16 cellular contexts compared by ENCODE assay signal in genomic region chr15:60381148-60381788, GRCh38. TPM values are rescaled to one million over a fixed set of nuclear protein-coding genes. Genes with fewer than 3 reads are reported as not detected.
A peak's percentile ranks its signal among the peaks of the same experiment; 100 is the strongest.
DNase-seq lines count a peak whose midpoint lies in the region; ATAC-seq, FAIRE-seq and TF ChIP-seq lines count a peak whose summit lies in the region.
"Had no signal": no experiment of that assay in that cellular context is flagged by ENCODE, and none has a peak within 500 bp of the region (broad histone marks: within the 10 kb centered on the region; RNA-seq: fewer than 3 reads in every experiment).

No MANE protein-coding gene starts in this region.

- CTCF ChIA-PET in HepG2 (lab: Yijun Ruan, JAX; ENCODE audit: low intra/inter-chr PET ratio, low total read pairs) (no interaction called here), mammary epithelial cell (lab: Charles Lee; ENCODE audit: low non-redundant PET) (no interaction called here)

- H3K4me3 ChIP-seq in HepG2 (replicated peaks in 1 of 3; ENCODE audit: insufficient read depth in 1 of 3, low read depth in 2 of 3, low read length in 3 of 3): no peak overlapping the region
- no peak overlapping the region for H3K4me3 ChIP-seq in right lobe of liver
- H3K4me3 ChIP-seq in mammary epithelial cell (replicated peaks in 1 of 3; ENCODE audit: insufficient read depth in 1 of 3, low read depth in 2 of 3, low read length in 3 of 3): no peak overlapping the region
- H3K4me3 ChIP-seq in mesodermal cell (ENCODE audit: extremely low read depth, insufficient read depth, low read length, poor library complexity, severe bottlenecking): no peak overlapping the region

- H3K9me3 Mint-ChIP-seq in natural killer cell: no peaks in the 10 kb centered on the region
- H3K9me3 Mint-ChIP-seq: activated T-helper 17 cell treated with anti-CD3 and anti-CD28 coated beads, Interleukin-2, amount 50 U/mL, for 72 hours had no signal

- dilution Hi-C loops in mammary epithelial cell (cut with HindIII; ENCODE audit: low sequenced_read_pairs): no loop called here

- TF ChIP-seq RAD21 in HepG2 (CRISPR knock-in tag; IDR thresholded peaks at IDR 0.05): no peak

- no peak for FAIRE-seq in HepG2 (lab: Jason Lieb, UNC)

- intact Hi-C loops in HepG2 (cut with micrococcal nuclease; ENCODE audit: unreplicated experiment) (no loop called here), right lobe of liver (cut with DNase I) (no loop called here), mammary epithelial cell (cut with micrococcal nuclease) (no loop called here), natural killer cell (cut with micrococcal nuclease) (no loop called here)

- WGBS in HepG2 (ENCODE audit: low lambda C conversion rate): 97% methylated on average over 8 of the region's 8 CpGs
- WGBS in right lobe of liver (ENCODE audit: insufficient coverage, low coverage, low lambda C conversion rate, missing lambda C conversion rate): 82% methylated on average over 6 of the region's 8 CpGs
- WGBS in mammary epithelial cell (ENCODE audit: low coverage, missing lambda C conversion rate): 77% methylated on average over 8 of the region's 8 CpGs
- 93% methylated on average over 5 to 6 of the region's 8 CpGs for WGBS in mesodermal cell (ENCODE audit: insufficient coverage in 2 of 2), 2 experiments

- TF ChIP-seq EP300 in HepG2 (IDR thresholded peaks at IDR 0.05; ENCODE audit: low read depth in 2 of 2, low read length in 2 of 2): no peak
- TF ChIP-seq EP300 in HepG2 (CRISPR knock-in tag; IDR thresholded peaks at IDR 0.05; ENCODE audit: borderline replicate concordance): no peak

- TF ChIP-seq POLR2A in HepG2 (IDR thresholded peaks at IDR 0.05; ENCODE audit: insufficient read depth in 1 of 2, low read depth in 2 of 2, low read length in 2 of 2) (no peak), right lobe of liver (IDR thresholded peaks at IDR 0.05) (no peak)

- no peak overlapping the region for H3K9ac ChIP-seq in HepG2 (ENCODE audit: insufficient read depth, low read depth, low read length)
- no peak overlapping the region for H3K9ac ChIP-seq in mammary epithelial cell (ENCODE audit: insufficient read depth, low read length)

- H3K36me3 Mint-ChIP-seq in natural killer cell: peaks cover 6% of the 10 kb centered on the region

- H3K79me2 ChIP-seq in HepG2 (ENCODE audit: insufficient read depth, low read length) (peaks cover 35% of the 10 kb centered on the region), mammary epithelial cell (ENCODE audit: insufficient read depth, low read length) (peaks cover 92% of the 10 kb centered on the region)

- no peaks in the 10 kb centered on the region for H3K27me3 ChIP-seq in HepG2 (ENCODE audit: control insufficient read depth in 1 of 2, insufficient read depth in 2 of 2, low read length in 2 of 2)
- no peaks in the 10 kb centered on the region for H3K27me3 ChIP-seq in right lobe of liver
- no peaks in the 10 kb centered on the region for H3K27me3 ChIP-seq in mammary epithelial cell (ENCODE audit: insufficient read depth, low read length)

- H3K27me3 Mint-ChIP-seq in natural killer cell (ENCODE audit: low read depth in 2 of 2): no peaks in the 10 kb centered on the region
- H3K27me3 Mint-ChIP-seq: activated T-helper 17 cell treated with anti-CD3 and anti-CD28 coated beads, Interleukin-2, amount 50 U/mL, for 72 hours had no signal

- H4K20me1 ChIP-seq in HepG2 (ENCODE audit: insufficient read depth, low read length) (no peaks in the 10 kb centered on the region), mammary epithelial cell (ENCODE audit: insufficient read depth, low read length) (peaks cover 39% of the 10 kb centered on the region)

- DNase-seq in HepG2 (ENCODE audit: low spot score): no peak
- no peak for DNase-seq in right lobe of liver
- DNase-seq in mammary epithelial cell: no peak
- no peak for DNase-seq in natural killer cell
- no peak for DNase-seq in activated T-cell treated with anti-CD3 and anti-CD28 coated beads, Interleukin-2, amount 50 U/mL, for 48 hours
- DNase-seq: activated CD4-positive, alpha-beta T cell treated with anti-CD3 and anti-CD28 coated beads for 4 hours; DMS153; left ventricle myocardium superior; NK-92 treated with Interleukin-12 subunit alpha and Interleukin-12 subunit beta, amount 100 ng/mL, for 24 hours; SW 1271 had no signal

- no peak overlapping the region for H3K4me3 Mint-ChIP-seq in natural killer cell
- H3K4me3 Mint-ChIP-seq: activated T-helper 17 cell treated with anti-CD3 and anti-CD28 coated beads, Interleukin-2, amount 50 U/mL, for 72 hours; brain had no signal

- H3K27ac Mint-ChIP-seq in natural killer cell: no peak overlapping the region
- H3K27ac Mint-ChIP-seq: activated T-helper 17 cell treated with anti-CD3 and anti-CD28 coated beads, Interleukin-2, amount 50 U/mL, for 72 hours had no signal

- ATAC-seq in HepG2 (no peak), right lobe of liver (no peak), HG03432 (IDR thresholded peaks at IDR 0.05; ENCODE audit: unreplicated experiment) (no peak), natural killer cell (no peak), GM19463 (IDR thresholded peaks at IDR 0.05; ENCODE audit: unreplicated experiment) (no peak)
- ATAC-seq: activated T-helper 17 cell treated with anti-CD3 and anti-CD28 coated beads, Interleukin-2, amount 50 U/mL, for 72 hours; left ventricle myocardium superior had no signal

- in situ Hi-C loops in HepG2 (cut with HindIII; ENCODE audit: extremely low pct_ligation_motif_present, low pct_unique_long_range_greater_than_20kb) (no loop called here), mammary epithelial cell (cut with MboI; ENCODE audit: low sequenced_read_pairs in 2 of 2) (no loop called here)

- H3K36me3 ChIP-seq in HepG2 (replicated peaks in 1 of 2; ENCODE audit: control insufficient read depth in 1 of 2, insufficient read depth in 2 of 2, low read length in 2 of 2): peaks cover 9 to 53% of the 10 kb centered on the region in 2 experiments
- peaks cover 0 to 26% (median 6%) of the 10 kb centered on the region in 4 donors for H3K36me3 ChIP-seq in right lobe of liver
- peaks cover 73% of the 10 kb centered on the region for H3K36me3 ChIP-seq in mammary epithelial cell (ENCODE audit: insufficient read depth, low read length)
- peaks cover 95% of the 10 kb centered on the region for H3K36me3 ChIP-seq in mesodermal cell (ENCODE audit: control insufficient read depth, insufficient read depth, low read length)
- H3K36me3 ChIP-seq: neutrophil had no signal

- H3K9me3 ChIP-seq in HepG2 (ENCODE audit: low read length) (no peaks in the 10 kb centered on the region), right lobe of liver (no peaks in the 10 kb centered on the region), mammary epithelial cell (replicated peaks; ENCODE audit: insufficient read depth, low read length) (no peaks in the 10 kb centered on the region), mesodermal cell (ENCODE audit: control insufficient read depth, low read length) (no peaks in the 10 kb centered on the region)
- H3K9me3 ChIP-seq: neutrophil had no signal

- no peak for TF ChIP-seq CTCF in HepG2 (CRISPR knock-in tag; IDR thresholded peaks at IDR 0.05)
- TF ChIP-seq CTCF in right lobe of liver (IDR thresholded peaks at IDR 0.05): no peak
- no peak for TF ChIP-seq CTCF in mammary epithelial cell (conservative IDR thresholded peaks at IDR 0.05 in 1 of 2, IDR thresholded peaks at IDR 0.05 in 1 of 2; ENCODE audit: extremely low read depth in 1 of 2, insufficient read depth in 1 of 2, low read depth in 1 of 2, low read length in 2 of 2)
- no peak for TF ChIP-seq CTCF in natural killer cell (IDR thresholded peaks at IDR 0.05)

- H3K4me1 ChIP-seq in HepG2 (ENCODE audit: insufficient read depth, low read length) (peaks cover 70% of the 10 kb centered on the region), right lobe of liver (no peaks in the 10 kb centered on the region), mammary epithelial cell (ENCODE audit: insufficient read depth, low read length) (peaks cover 88% of the 10 kb centered on the region), mesodermal cell (ENCODE audit: control insufficient read depth, insufficient read depth, low read length, poor library complexity, severe bottlenecking) (peaks cover 54% of the 10 kb centered on the region)

- BruUV-seq in HepG2 (replicated peaks; lab: Mats Ljungman, UMichigan) (no TSS peak), mammary epithelial cell (replicated peaks; lab: Mats Ljungman, UMichigan) (no TSS peak)

- POLR2A ChIA-PET in HepG2 (lab: Yijun Ruan, JAX): interaction anchor here (1.0 to 3.1 kb wide), 2 partner anchors 12 to 18 kb away, joined by 4 to 13 read pairs; no protein-coding TSS in a partner anchor

- H3K27ac ChIP-seq in HepG2 (ENCODE audit: extremely low read length, insufficient read depth, low read length) (peak overlapping the region; percentile 98), right lobe of liver (no peak overlapping the region), mammary epithelial cell (ENCODE audit: insufficient read depth, low read depth, low read length) (peak overlapping the region; percentile 94), mesodermal cell (ENCODE audit: low read depth, low read length, severe bottlenecking) (peak overlapping the region; percentile 73)
- H3K27ac ChIP-seq: neutrophil had no signal

- H3K4me1 Mint-ChIP-seq in natural killer cell: peaks cover 8 to 23% of the 10 kb centered on the region in 2 donors
- H3K4me1 Mint-ChIP-seq: activated T-helper 17 cell treated with anti-CD3 and anti-CD28 coated beads, Interleukin-2, amount 50 U/mL, for 72 hours had no signal

- H3K4me2 ChIP-seq in HepG2 (ENCODE audit: low read depth, low read length) (no peak overlapping the region), mammary epithelial cell (ENCODE audit: insufficient read depth, low read depth, low read length) (peak overlapping the region; percentile 20)

- H2AFZ ChIP-seq in HepG2 (ENCODE audit: low read length) (no peak overlapping the region), mammary epithelial cell (ENCODE audit: low read depth, low read length) (no peak overlapping the region)

RNA-seq across cellular contexts. Expression of gene ANXA2, which starts 16.5 kb away (rescaled TPM):
- 196 and 233 TPM in 2 replicates for total RNA-seq in HepG2 (2016; rRNA removed; fragmentation: Illumina TruSeq; extraction: Trizol)
- total RNA-seq in HepG2 (2016; cell fraction: cytosol; rRNA removed; fragmentation: Illumina TruSeq; extraction: Trizol; ENCODE audit: low read depth): 267 and 332 TPM in 2 replicates
- total RNA-seq in HepG2 (2016; cell fraction: insoluble cytoplasmic fraction; rRNA removed; fragmentation: Illumina TruSeq; extraction: Trizol): 199 and 222 TPM in 2 replicates
- total RNA-seq in HepG2 (2016; cell fraction: membrane; rRNA removed; fragmentation: Illumina TruSeq; extraction: Trizol): 458 TPM in 2 replicates
- total RNA-seq in HepG2 (2016; cell fraction: nucleus; rRNA removed; fragmentation: Illumina TruSeq; extraction: Trizol): 71.2 and 77.0 TPM in 2 replicates
- 530 and 613 TPM in 2 replicates for polyA plus RNA-seq in HepG2 (2011; rRNA removed)
- polyA plus RNA-seq in HepG2 (2011; cell fraction: cytosol; rRNA removed): 1,111 and 1,129 TPM in 2 replicates
- 334 and 382 TPM in 2 replicates for polyA plus RNA-seq in HepG2 (2011; cell fraction: nucleus; rRNA removed)
- polyA plus RNA-seq in HepG2 (2012): 408 and 609 TPM in 2 replicates
- polyA plus RNA-seq in HepG2 (2016; cell fraction: cytosol; fragmentation: Illumina TruSeq; extraction: Trizol; ENCODE audit: low read depth): 359 and 376 TPM in 2 replicates
- polyA plus RNA-seq in HepG2 (2016; cell fraction: insoluble cytoplasmic fraction; fragmentation: Illumina TruSeq; extraction: Trizol; ENCODE audit: low read depth): 206 and 224 TPM in 2 replicates
- 410 and 414 TPM in 2 replicates for polyA plus RNA-seq in HepG2 (2016; cell fraction: membrane; fragmentation: Illumina TruSeq; extraction: Trizol; ENCODE audit: low read depth)
- 104 and 114 TPM in 2 replicates for polyA plus RNA-seq in HepG2 (2016; cell fraction: nucleus; fragmentation: Illumina TruSeq; extraction: Trizol; ENCODE audit: insufficient read depth, low read depth)
- 575 and 2,115 TPM in 2 replicates for polyA minus RNA-seq in HepG2 (2011; rRNA and poly(A)+ RNA removed; ENCODE audit: low replicate concordance)
- 200 and 206 TPM in 2 replicates for polyA minus RNA-seq in HepG2 (2011; cell fraction: cytosol; rRNA and poly(A)+ RNA removed)
- polyA minus RNA-seq in HepG2 (2011; cell fraction: nucleus; rRNA and poly(A)+ RNA removed): 181 and 211 TPM in 2 replicates
- total RNA-seq in right lobe of liver: 100 to 1,000 TPM in 3 of 6 experiments, 10 to 100 TPM in 3; 62.2 to 419 (median 178) TPM
- 1,000 to 10,000 TPM; 5,384 to 5,597 TPM for total RNA-seq in mammary epithelial cell
- polyA plus RNA-seq in mammary epithelial cell: 10,424 TPM
- 5,891 TPM for polyA minus RNA-seq in mammary epithelial cell
- polyA plus RNA-seq in mesodermal cell (2013, experiment 1 of 2): 1,317 TPM
- 1,257 TPM for polyA plus RNA-seq in mesodermal cell (2013, experiment 2 of 2)
- total RNA-seq in natural killer cell: 100 to 1,000 TPM; 132 to 230 (median 155) TPM

Comparison
In these comparisons a context has a peak if more than half of its experiments do, and no peak if none do; other contexts are left out.
1. H3K27ac ChIP-seq: peak in HepG2 (single experiment), mammary epithelial cell (single experiment) and mesodermal cell (single experiment); none in right lobe of liver (0 of 3).
2. RNA of gene ANXA2, which starts 16.5 kb away (total RNA-seq): 5,384 to 5,597 TPM in mammary epithelial cell; 62.2 to 419 TPM in right lobe of liver, 71.2 to 458 TPM in HepG2 and 132 to 230 TPM in natural killer cell; every median in the first group is over 10 times any median in the second.